Comparison of ENCODE assay signal across 20 cellular contexts in the genomic region with DNA sequence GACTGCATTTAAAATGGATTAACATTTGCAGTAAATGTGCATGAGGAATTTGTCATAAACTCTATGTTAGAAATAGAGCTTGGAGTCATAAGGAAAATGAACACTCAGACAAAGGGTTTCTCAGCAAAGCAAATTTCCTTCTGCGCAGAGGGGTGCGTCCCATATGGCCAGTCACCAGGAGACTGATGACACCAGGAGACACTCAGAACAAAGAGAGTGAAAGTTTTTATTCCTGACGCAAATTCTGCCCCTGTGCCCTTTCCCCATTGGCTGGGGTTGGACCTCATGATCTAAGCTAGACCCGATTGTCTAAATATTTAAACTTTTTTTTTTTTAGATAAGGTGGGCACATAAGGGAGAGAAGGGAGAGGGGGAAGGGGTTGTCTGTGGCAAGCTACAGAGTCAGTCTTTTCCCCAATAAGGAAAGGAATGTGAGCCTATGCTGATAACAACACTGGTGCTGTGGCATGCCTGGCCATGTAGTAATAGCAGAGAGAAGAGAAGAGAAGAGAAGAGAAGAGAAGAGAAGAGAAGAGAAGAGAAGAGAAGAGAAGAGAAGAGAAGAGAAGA.
DNase-seq lines count a peak whose midpoint lies in the region; FAIRE-seq and TF ChIP-seq lines count a peak whose summit lies in the region.
"Had no signal": no experiment of that assay in that cellular context is flagged by ENCODE, and none has a peak within 500 bp of the region (broad histone marks: within the 10 kb centered on the region; RNA-seq: fewer than 3 reads in every experiment).

No MANE protein-coding gene starts in this region.

- CTCF ChIA-PET in H1 (lab: Charles Lee; ENCODE audit: partially characterized antibody) = interaction anchor here (0.7 kb wide), 1 partner anchor 10 kb away, joined by 3 read pairs; no protein-coding TSS in a partner anchor

- H2BK20ac ChIP-seq in H9 (ENCODE audit: low read depth, low read length, poor library complexity, severe bottlenecking) = no peak overlapping the region
- no peak overlapping the region for H2BK20ac ChIP-seq in H1 (ENCODE audit: low read length)

- H3K56ac ChIP-seq in H9 (ENCODE audit: insufficient read length, low read depth, low read length) (no peak overlapping the region), H1 (replicated peaks; ENCODE audit: insufficient read length, low read depth, low read length) (no peak overlapping the region)

- H3K4me3 Mint-ChIP-seq in H9 = no peak overlapping the region; a peak in 1 of 5 replicates
- H3K4me3 Mint-ChIP-seq in progenitor cell of endocrine pancreas (ENCODE audit: low read depth) = no peak overlapping the region

- no peak overlapping the region for H3K4ac ChIP-seq in H9 (ENCODE audit: low read depth, low read length)
- no peak overlapping the region for H3K4ac ChIP-seq in H1 (replicated peaks; ENCODE audit: insufficient read length, low read depth, low read length)

- no peaks in the 10 kb centered on the region for H3K79me2 ChIP-seq in H9 (ENCODE audit: insufficient read depth, low read length)
- H3K79me2 ChIP-seq in H1 (ENCODE audit: control insufficient read depth in 1 of 2, insufficient read depth in 2 of 2, low read length in 2 of 2) = no peaks in the 10 kb centered on the region

- no peak overlapping the region for H3K4me3 ChIP-seq in H1 (ENCODE audit: extremely low read depth in 1 of 4, insufficient read depth in 2 of 4, low read depth in 3 of 4, low read length in 4 of 4)
- H3K4me3 ChIP-seq in right atrium auricular region = peak overlapping the region; percentile 38 to 44
- H3K4me3 ChIP-seq: A549 had no signal

- no peak overlapping the region for H2BK12ac ChIP-seq in H9 (ENCODE audit: insufficient read length, low read depth, low read length)
- no peak overlapping the region; the same call in 1 of the 2 replicates for H2BK12ac ChIP-seq in H1 (ENCODE audit: low read depth, low read length)

- H4K20me1 ChIP-seq in H9 (ENCODE audit: control insufficient read depth, insufficient read depth, insufficient read length) (no peaks in the 10 kb centered on the region), H1 (replicated peaks in 1 of 2; ENCODE audit: control insufficient read depth in 1 of 2, insufficient read depth in 2 of 2, low read length in 2 of 2) (no peaks in the 10 kb centered on the region)

- DNase-seq in H9 = no peak
- no peak for DNase-seq in H1 (ENCODE audit: low read depth in 1 of 2, low spot score in 2 of 2)
- no peak for DNase-seq in right atrium auricular region (ENCODE audit: low spot score)
- no peak for DNase-seq in progenitor cell of endocrine pancreas (ENCODE audit: low spot score, unreplicated experiment)
- DNase-seq in GM12892 (ENCODE audit: insufficient read length) = no peak
- no peak for DNase-seq in GM13976 (ENCODE audit: low spot score)
- no peak for DNase-seq in dedifferentiated amniotic fluid mesenchymal stem cell (ENCODE audit: extremely low spot score)
- no peak for DNase-seq in ACHN
- DNase-seq: C1 segment of cervical spinal cord, COR-L47, DMS153, H7, IMR-90, Karpas-422, MM.1S, NCI-H1092 treated with DMSO at 0.1 percent for 48 hours, NCI-H2081 treated with DMSO at 0.1 percent for 48 hours, NCI-H524 had no signal

- H3K79me1 ChIP-seq in H9 (ENCODE audit: insufficient read depth, low read depth, low read length, poor library complexity, severe bottlenecking) (no peaks in the 10 kb centered on the region), H1 (ENCODE audit: low read depth, low read length) (no peaks in the 10 kb centered on the region)

- H3K9me3 Mint-ChIP-seq in H9 = peaks cover 0 to 3% of the 10 kb centered on the region in 2 experiments; a peak in 2 of 5 replicates
- peaks cover 3% of the 10 kb centered on the region for H3K9me3 Mint-ChIP-seq in progenitor cell of endocrine pancreas (ENCODE audit: low read depth)

- H4K8ac ChIP-seq in H9 (replicated peaks; ENCODE audit: insufficient read length, low read depth, low read length) (no peak overlapping the region), H1 (ENCODE audit: extremely low read depth, insufficient read depth, low read length) (no peak overlapping the region)

- no peak overlapping the region for H3K14ac ChIP-seq in H9 (ENCODE audit: insufficient read depth, low read length)
- H3K14ac ChIP-seq in H1 (ENCODE audit: insufficient read length) = no peak overlapping the region

- H3K23me2 ChIP-seq in H9 (ENCODE audit: insufficient read length, low read depth, low read length, poor library complexity, severe bottlenecking) = no peaks in the 10 kb centered on the region
- no peaks in the 10 kb centered on the region for H3K23me2 ChIP-seq in H1 (ENCODE audit: low read depth, low read length)

- TF ChIP-seq CTCF in H9 (conservative IDR thresholded peaks at IDR 0.05) (no peak), H1 (IDR thresholded peaks at IDR 0.05; ENCODE audit: control extremely low read depth in 1 of 3, insufficient read depth in 1 of 3, low read depth in 1 of 3, low read length in 3 of 3) (no peak), right atrium auricular region (IDR thresholded peaks at IDR 0.05) (no peak), progenitor cell of endocrine pancreas (IDR thresholded peaks at IDR 0.05; ENCODE audit: unreplicated experiment) (no peak), GM13976 (IDR thresholded peaks at IDR 0.05; ENCODE audit: borderline replicate concordance, control extremely low read depth, extremely low read depth, insufficient read depth, missing control alignments) (no peak)

- H2BK15ac ChIP-seq in H9 (ENCODE audit: low read depth, low read length) (no peak overlapping the region), H1 (ENCODE audit: low read length) (no peak overlapping the region)

- H3K9me3 ChIP-seq in H9 (ENCODE audit: control insufficient read depth, low read depth, low read length) (no peaks in the 10 kb centered on the region), H1 (ENCODE audit: insufficient read depth in 2 of 2, low read depth in 1 of 2, low read length in 1 of 2) (no peaks in the 10 kb centered on the region; a peak in 1 of 4 replicates), right atrium auricular region (no peaks in the 10 kb centered on the region)

- H3K27ac ChIP-seq in H9 (ENCODE audit: insufficient read length, low read depth, low read length) (no peak overlapping the region), H1 (ENCODE audit: low read depth, low read length) (no peak overlapping the region), right atrium auricular region (peak overlapping the region; percentile 77 to 92)
- H3K27ac ChIP-seq: A549 had no signal

- TF ChIP-seq RAD21 in H1 (IDR thresholded peaks at IDR 0.05 in 1 of 2, conservative IDR thresholded peaks at IDR 0.05 in 1 of 2; ENCODE audit: low read depth in 2 of 2, low read length in 2 of 2) = no peak

- H2AFZ ChIP-seq in H9 (ENCODE audit: low read length) (no peak overlapping the region), H1 (ENCODE audit: low read length) (no peak overlapping the region; the same call in none of the 2 replicates)

- H4K5ac ChIP-seq in H9 (ENCODE audit: insufficient read length, low read depth, low read length) = no peak overlapping the region
- H4K5ac ChIP-seq in H1 (ENCODE audit: insufficient read length, low read depth, low read length) = no peak overlapping the region

- TF ChIP-seq EP300 in H1 (IDR thresholded peaks at IDR 0.05; ENCODE audit: borderline replicate concordance in 1 of 2, low read depth in 2 of 2, low read length in 2 of 2) = no peak

- H2BK5ac ChIP-seq in H9 (ENCODE audit: insufficient read length, low read length) (no peak overlapping the region), H1 (ENCODE audit: low read depth, low read length) (no peak overlapping the region)

- H3K4me1 Mint-ChIP-seq in H9 (peaks cover 13 to 17% of the 10 kb centered on the region in 2 experiments), progenitor cell of endocrine pancreas (ENCODE audit: low read depth) (peaks cover 13% of the 10 kb centered on the region)

- H3K4me2 ChIP-seq in H9 (ENCODE audit: insufficient read depth, insufficient read length, low read length) (no peak overlapping the region), H1 (ENCODE audit: insufficient read depth in 1 of 2, low read depth in 2 of 2, low read length in 2 of 2) (no peak overlapping the region)
- H3K4me2 ChIP-seq: A549 had no signal

- H3K27me3 ChIP-seq in H9 (ENCODE audit: insufficient read depth, low read length) (no peaks in the 10 kb centered on the region), H1 (replicated peaks in 1 of 4; ENCODE audit: control insufficient read depth in 3 of 4, extremely low read depth in 1 of 4, insufficient read depth in 3 of 4, low read length in 3 of 4) (no peaks in the 10 kb centered on the region), right atrium auricular region (no peaks in the 10 kb centered on the region)

- peaks cover 0 to 4% (median 3%) of the 10 kb centered on the region in 3 experiments; a peak in 3 of 7 replicates for H3K36me3 Mint-ChIP-seq in H9 (ENCODE audit: insufficient read depth in 1 of 3, low read depth in 3 of 3)
- H3K36me3 Mint-ChIP-seq in progenitor cell of endocrine pancreas (ENCODE audit: insufficient read depth) = no peaks in the 10 kb centered on the region

- H3K18ac ChIP-seq in H9 (ENCODE audit: insufficient read length, low read depth, low read length) (no peak overlapping the region), H1 (ENCODE audit: extremely low read depth, low read length) (no peak overlapping the region)

- POLR2A ChIA-PET in H1 (lab: Charles Lee; ENCODE audit: partially characterized antibody) = interaction anchor here (0.7 kb wide), 1 partner anchor 113 kb away, joined by 3 read pairs; no protein-coding TSS in a partner anchor

- FAIRE-seq in H1 (lab: Jason Lieb, UNC) (no peak), GM12892 (lab: Jason Lieb, UNC) (no peak)
- FAIRE-seq: A549, GM19239 had no signal

- H3T11ph ChIP-seq in H9 (ENCODE audit: low read length) = peak overlapping the region; percentile 45

- TF ChIP-seq POLR2A in H1 (IDR thresholded peaks at IDR 0.05; ENCODE audit: control extremely low read depth in 1 of 2, low read depth in 2 of 2, low read length in 2 of 2) = no peak
- no peak for TF ChIP-seq POLR2A in GM12892 (IDR thresholded peaks at IDR 0.05; ENCODE audit: low read depth, low read length)

- H4K91ac ChIP-seq in H9 (ENCODE audit: insufficient read length, low read depth, low read length) = no peak overlapping the region
- no peak overlapping the region for H4K91ac ChIP-seq in H1 (replicated peaks; ENCODE audit: insufficient read length, low read length)

- no peak overlapping the region for H3K23ac ChIP-seq in H9 (ENCODE audit: insufficient read length, low read depth, low read length)
- H3K23ac ChIP-seq in H1 (ENCODE audit: insufficient read length) = no peak overlapping the region

- H2AK5ac ChIP-seq in H9 (ENCODE audit: insufficient read length, low read length) = no peak overlapping the region
- no peak overlapping the region for H2AK5ac ChIP-seq in H1 (ENCODE audit: low read depth, low read length)

- H3K27me3 Mint-ChIP-seq in H9 (ENCODE audit: low read depth) = no peaks in the 10 kb centered on the region
- no peaks in the 10 kb centered on the region for H3K27me3 Mint-ChIP-seq in progenitor cell of endocrine pancreas

- H3K27ac Mint-ChIP-seq in H9 (no peak overlapping the region; a peak in 3 of 7 replicates), progenitor cell of endocrine pancreas (peak overlapping the region; percentile 59)

- in situ Hi-C loops in GM13976 (cut with MboI; ENCODE audit: low sequenced_read_pairs, unreplicated experiment) (no loop called here), ACHN (cut with HindIII; ENCODE audit: low pct_ligation_motif_present, low pct_unique_long_range_greater_than_20kb, low sequenced_read_pairs) (no loop called here)

- H3K36me3 ChIP-seq in H1 (ENCODE audit: control insufficient read depth in 2 of 4, insufficient read depth in 4 of 4, low read length in 3 of 4) = no peaks in the 10 kb centered on the region
- no peaks in the 10 kb centered on the region for H3K36me3 ChIP-seq in right atrium auricular region

- H2BK120ac ChIP-seq in H9 (ENCODE audit: low read depth, low read length, poor library complexity, severe bottlenecking) (no peak overlapping the region), H1 (replicated peaks; ENCODE audit: low read depth, low read length) (no peak overlapping the region)

- no peak overlapping the region for H3K9ac ChIP-seq in H9 (ENCODE audit: extremely low read depth, insufficient read length, low read length)
- no peak overlapping the region for H3K9ac ChIP-seq in H1 (replicated peaks in 1 of 4; ENCODE audit: extremely low read depth in 1 of 4, low read depth in 3 of 4, low read length in 3 of 4)

- WGBS in H9 (ENCODE audit: extremely low coverage, insufficient read length, low lambda C conversion rate) = no CpG with 5 or more reads among the region's 4 CpGs
- WGBS in H1 (ENCODE audit: extremely low coverage in 1 of 2, insufficient coverage in 1 of 2, insufficient read length in 1 of 2, insufficient replicate concordance in 2 of 2, low coverage in 1 of 2, low lambda C conversion rate in 2 of 2, missing lambda C conversion rate in 1 of 2), 2 experiments = 53% methylated on average over 4 of the region's 4 CpGs; no CpG with 5 or more reads in 1 of the 2 experiments

- H3K4me1 ChIP-seq in H9 (ENCODE audit: insufficient read depth, low read length) (peaks cover 2% of the 10 kb centered on the region; the same call in 1 of the 2 replicates), H1 (replicated peaks in 1 of 4; ENCODE audit: control insufficient read depth in 3 of 4, insufficient read depth in 4 of 4, low read length in 3 of 4) (peaks cover 0 to 9% (median 0%) of the 10 kb centered on the region in 4 experiments; a peak in 2 of 7 replicates), right atrium auricular region (no peaks in the 10 kb centered on the region)
- H3K4me1 ChIP-seq: A549 had no signal

Comparison
In these comparisons a context has a peak if more than half of its experiments do, and no peak if none do; other contexts are left out.
1. H3K27ac ChIP-seq: peak in right atrium auricular region (2 of 2); none in H9 (single experiment) and H1 (single experiment).
2. H3K4me3 ChIP-seq: peak in right atrium auricular region (2 of 2); none in H1 (0 of 4).